24 cellular contexts compared by ENCODE assay signal in genomic region chr6:14366880-14367279, GRCh38.
DNase-seq lines count a peak whose midpoint lies in the region; ATAC-seq, FAIRE-seq and TF ChIP-seq lines count a peak whose summit lies in the region.
"Had no signal": no experiment of that assay in that cellular context is flagged by ENCODE, and none has a peak within 500 bp of the region (broad histone marks: within the 10 kb centered on the region; RNA-seq: fewer than 3 reads in every experiment).

No MANE protein-coding gene starts in this region.

- intact Hi-C loops in HepG2 (cut with micrococcal nuclease; ENCODE audit: unreplicated experiment) (no loop called here), left ventricle myocardium inferior (cut with micrococcal nuclease) (no loop called here), right lobe of liver (cut with DNase I) (no loop called here), spleen (cut with DNase I; ENCODE audit: low total_unique reads) (no loop called here), mammary epithelial cell (cut with micrococcal nuclease) (no loop called here)

- BruUV-seq in HepG2 (replicated peaks; lab: Mats Ljungman, UMichigan), result no TSS peak
- no TSS peak for BruUV-seq in mammary epithelial cell (replicated peaks; lab: Mats Ljungman, UMichigan)

- H3K9me3 ChIP-seq in liver (ENCODE audit: control insufficient read depth in 4 of 4, low read length in 3 of 4) (no peaks in the 10 kb centered on the region), HepG2 (ENCODE audit: low read length) (no peaks in the 10 kb centered on the region), left ventricle myocardium inferior (replicated peaks) (no peaks in the 10 kb centered on the region), right lobe of liver (no peaks in the 10 kb centered on the region), spleen (no peaks in the 10 kb centered on the region), mammary epithelial cell (replicated peaks; ENCODE audit: insufficient read depth, low read length) (no peaks in the 10 kb centered on the region)
- H3K9me3 ChIP-seq: BE2C, Caco-2, SJCRH30 had no signal

- H3K27me3 ChIP-seq in liver (ENCODE audit: control insufficient read depth in 4 of 4, insufficient read depth in 4 of 4, low read length in 3 of 4) (no peaks in the 10 kb centered on the region), HepG2 (ENCODE audit: control insufficient read depth in 1 of 2, insufficient read depth in 2 of 2, low read length in 2 of 2) (no peaks in the 10 kb centered on the region; a peak in 1 of 5 replicates), left ventricle myocardium inferior (ENCODE audit: low read depth) (no peaks in the 10 kb centered on the region), right lobe of liver (no peaks in the 10 kb centered on the region), spleen (replicated peaks in 1 of 7) (no peaks in the 10 kb centered on the region), mammary epithelial cell (ENCODE audit: insufficient read depth, low read length) (no peaks in the 10 kb centered on the region)
- H3K27me3 ChIP-seq: BE2C, SJCRH30 had no signal

- H4K20me1 ChIP-seq in HepG2 (ENCODE audit: insufficient read depth, low read length), result no peaks in the 10 kb centered on the region
- no peaks in the 10 kb centered on the region for H4K20me1 ChIP-seq in mammary epithelial cell (ENCODE audit: insufficient read depth, low read length)

- H3K4me3 ChIP-seq in liver (ENCODE audit: low read depth in 1 of 3, low read length in 3 of 3) (no peak overlapping the region), HepG2 (replicated peaks in 1 of 3; ENCODE audit: insufficient read depth in 1 of 3, low read depth in 2 of 3, low read length in 3 of 3) (no peak overlapping the region), left ventricle myocardium inferior (no peak overlapping the region), right lobe of liver (no peak overlapping the region), spleen (no peak overlapping the region), mammary epithelial cell (replicated peaks in 1 of 3; ENCODE audit: insufficient read depth in 1 of 3, low read depth in 2 of 3, low read length in 3 of 3) (no peak overlapping the region)
- H3K4me3 ChIP-seq: SJCRH30 had no signal

- H3K36me3 ChIP-seq in liver (ENCODE audit: control insufficient read depth in 4 of 4, insufficient read depth in 3 of 4, low read depth in 1 of 4, low read length in 3 of 4), result no peaks in the 10 kb centered on the region
- H3K36me3 ChIP-seq in HepG2 (replicated peaks in 1 of 2; ENCODE audit: control insufficient read depth in 1 of 2, insufficient read depth in 2 of 2, low read length in 2 of 2), result no peaks in the 10 kb centered on the region
- H3K36me3 ChIP-seq in left ventricle myocardium inferior, result no peaks in the 10 kb centered on the region
- no peaks in the 10 kb centered on the region for H3K36me3 ChIP-seq in right lobe of liver
- H3K36me3 ChIP-seq in spleen, result no peaks in the 10 kb centered on the region
- H3K36me3 ChIP-seq in mammary epithelial cell (ENCODE audit: insufficient read depth, low read length), result no peaks in the 10 kb centered on the region
- H3K36me3 ChIP-seq: BE2C, SJCRH30 had no signal

- whole genome bisulfite sequencing in liver, result 39% methylated on average over 4 of the region's 4 CpGs
- WGBS in HepG2 (ENCODE audit: low lambda C conversion rate), result 3% methylated on average over 4 of the region's 4 CpGs
- 35% methylated on average over 4 of the region's 4 CpGs for WGBS in right lobe of liver (ENCODE audit: insufficient coverage, low coverage, low lambda C conversion rate, missing lambda C conversion rate)
- WGBS in spleen, 5 donors, result 80 to 90% (median 81%) methylated on average over 4 of the region's 4 CpGs
- 79% methylated on average over 4 of the region's 4 CpGs for WGBS in mammary epithelial cell (ENCODE audit: low coverage, missing lambda C conversion rate)

- H3K79me2 ChIP-seq in HepG2 (ENCODE audit: insufficient read depth, low read length) (no peaks in the 10 kb centered on the region), mammary epithelial cell (ENCODE audit: insufficient read depth, low read length) (no peaks in the 10 kb centered on the region)

- TF ChIP-seq EP300 in HepG2 (IDR thresholded peaks at IDR 0.05; ENCODE audit: low read depth in 2 of 2, low read length in 2 of 2) (no peak), HepG2 (CRISPR knock-in tag; IDR thresholded peaks at IDR 0.05; ENCODE audit: borderline replicate concordance) (no peak)

- peaks cover 0 to 7% (median 3%) of the 10 kb centered on the region in 4 donors for H3K4me1 ChIP-seq in liver (ENCODE audit: control insufficient read depth in 4 of 4, insufficient read depth in 4 of 4, low read length in 3 of 4)
- H3K4me1 ChIP-seq in HepG2 (ENCODE audit: insufficient read depth, low read length), result no peaks in the 10 kb centered on the region
- H3K4me1 ChIP-seq in left ventricle myocardium inferior, result peaks cover 44% of the 10 kb centered on the region
- H3K4me1 ChIP-seq in right lobe of liver, result peaks cover 0 to 11% (median 4%) of the 10 kb centered on the region in 4 donors
- H3K4me1 ChIP-seq in spleen, result peaks cover 0 to 9% (median 6%) of the 10 kb centered on the region in 6 donors
- H3K4me1 ChIP-seq in mammary epithelial cell (ENCODE audit: insufficient read depth, low read length), result no peaks in the 10 kb centered on the region
- H3K4me1 ChIP-seq: BE2C, SJCRH30 had no signal

- DNase-seq in HepG2 (ENCODE audit: low spot score), result no peak
- DNase-seq in left ventricle myocardium inferior, result no peak
- DNase-seq in right lobe of liver, result peak in 1 of 3 donors; percentile 49
- DNase-seq in nucleus accumbens (lab: John Stamatoyannopoulos, UW), result no peak
- no peak for DNase-seq in spleen
- no peak for DNase-seq in NCI-H2171 (lab: John Stamatoyannopoulos, UW)
- no peak for DNase-seq in mammary epithelial cell
- DNase-seq: BE2C; CD4-positive, CD25-positive, alpha-beta regulatory T cell; DMS153; GDM1; HCEC 1CT; KBM-7; NCI-H1417; NCI-H187; NCI-H2107; NCI-H345; NCI-H524 treated with DMSO at 0.1 percent for 48 hours; PC-3; SJCRH30 had no signal

- no peak for ATAC-seq in HepG2
- peak; percentile 60 to 88 (median 85) for ATAC-seq in right lobe of liver
- ATAC-seq: PC-3 had no signal

- TF ChIP-seq CTCF in liver (IDR thresholded peaks at IDR 0.05; ENCODE audit: low read depth, low read length, missing input control) (no peak), HepG2 (CRISPR knock-in tag; IDR thresholded peaks at IDR 0.05) (no peak), left ventricle myocardium inferior (IDR thresholded peaks at IDR 0.05; ENCODE audit: borderline replicate concordance) (no peak), right lobe of liver (IDR thresholded peaks at IDR 0.05) (no peak), spleen (IDR thresholded peaks at IDR 0.05 in 8 of 11, conservative IDR thresholded peaks at IDR 0.05 in 3 of 11) (no peak), mammary epithelial cell (conservative IDR thresholded peaks at IDR 0.05 in 1 of 2, IDR thresholded peaks at IDR 0.05 in 1 of 2; ENCODE audit: extremely low read depth in 1 of 2, insufficient read depth in 1 of 2, low read depth in 1 of 2, low read length in 2 of 2) (no peak)

- POLR2A ChIA-PET in HepG2 (lab: Yijun Ruan, JAX), result no interaction called here

- no peak overlapping the region for H3K9ac ChIP-seq in liver (ENCODE audit: low read depth in 1 of 2, low read length in 2 of 2)
- H3K9ac ChIP-seq in HepG2 (ENCODE audit: insufficient read depth, low read depth, low read length), result no peak overlapping the region
- no peak overlapping the region for H3K9ac ChIP-seq in mammary epithelial cell (ENCODE audit: insufficient read depth, low read length)

- no peak for TF ChIP-seq RAD21 in liver (IDR thresholded peaks at IDR 0.05)
- no peak for TF ChIP-seq RAD21 in HepG2 (CRISPR knock-in tag; IDR thresholded peaks at IDR 0.05)

- no peak for TF ChIP-seq POLR2A in HepG2 (IDR thresholded peaks at IDR 0.05; ENCODE audit: insufficient read depth in 1 of 2, low read depth in 2 of 2, low read length in 2 of 2)
- no peak for TF ChIP-seq POLR2A in right lobe of liver (IDR thresholded peaks at IDR 0.05)
- no peak for TF ChIP-seq POLR2A in spleen (IDR thresholded peaks at IDR 0.05)

- in situ Hi-C loops in HepG2 (cut with HindIII; ENCODE audit: extremely low pct_ligation_motif_present, low pct_unique_long_range_greater_than_20kb), result no loop called here
- in situ Hi-C loops in mammary epithelial cell (cut with MboI; ENCODE audit: low sequenced_read_pairs in 2 of 2), result no loop called here

- dilution Hi-C loops in mammary epithelial cell (cut with HindIII; ENCODE audit: low sequenced_read_pairs), result no loop called here

- H3K27ac ChIP-seq in liver (ENCODE audit: low read depth in 1 of 2, low read length in 2 of 2), result no peak overlapping the region
- no peak overlapping the region for H3K27ac ChIP-seq in HepG2 (ENCODE audit: extremely low read length, insufficient read depth, low read length)
- H3K27ac ChIP-seq in left ventricle myocardium inferior (replicated peaks), result peak overlapping the region; percentile 23
- no peak overlapping the region for H3K27ac ChIP-seq in right lobe of liver
- no peak overlapping the region for H3K27ac ChIP-seq in spleen
- no peak overlapping the region for H3K27ac ChIP-seq in mammary epithelial cell (ENCODE audit: insufficient read depth, low read depth, low read length)
- H3K27ac ChIP-seq: RWPE1, SJCRH30 had no signal

- H3K4me2 ChIP-seq in HepG2 (ENCODE audit: low read depth, low read length) (no peak overlapping the region), mammary epithelial cell (ENCODE audit: insufficient read depth, low read depth, low read length) (no peak overlapping the region)

- FAIRE-seq in HepG2 (lab: Jason Lieb, UNC), result no peak
- FAIRE-seq: A204.1 had no signal

- H2AFZ ChIP-seq in HepG2 (ENCODE audit: low read length), result no peak overlapping the region
- no peak overlapping the region for H2AFZ ChIP-seq in mammary epithelial cell (ENCODE audit: low read depth, low read length)

- CTCF ChIA-PET in HepG2 (lab: Yijun Ruan, JAX; ENCODE audit: low intra/inter-chr PET ratio, low total read pairs) (no interaction called here), mammary epithelial cell (lab: Charles Lee; ENCODE audit: low non-redundant PET) (interaction anchor here (0.6 kb wide), 1 partner anchor 1762 kb away, joined by 4 read pairs; no protein-coding TSS in a partner anchor)

TF ChIP-seq in liver, 16 proteins besides CTCF, POLR2A, EP300 and RAD21 (continues in another document):
- TF ChIP-seq JUND (IDR thresholded peaks at IDR 0.05) (peak in 1 of 2 donors; percentile 25), FOXA2 (IDR thresholded peaks at IDR 0.05) (no peak), RXRA (IDR thresholded peaks at IDR 0.05) (peak in 1 of 2 donors; percentile 29), NR2F2 (IDR thresholded peaks at IDR 0.05) (no peak), EGR1 (IDR thresholded peaks at IDR 0.05; ENCODE audit: low read depth in 2 of 2) (no peak), TAF1 (conservative IDR thresholded peaks at IDR 0.05) (no peak), SP1 (IDR thresholded peaks at IDR 0.05) (peak; percentile 45)

TF ChIP-seq in HepG2, 621 proteins besides CTCF, POLR2A, EP300 and RAD21 (continues in another document):
- TF ChIP-seq ZNF263 (CRISPR knock-in tag; IDR thresholded peaks at IDR 0.05) (no peak), ZNF549 (CRISPR knock-in tag; IDR thresholded peaks at IDR 0.05) (no peak), MYC (CRISPR knock-in tag; IDR thresholded peaks at IDR 0.05; ENCODE audit: borderline replicate concordance) (no peak)
